10 cellular contexts compared by ENCODE assay signal in genomic region chrX:130083107-130083490, GRCh38. TPM values are rescaled to one million over a fixed set of nuclear protein-coding genes. Genes with fewer than 3 reads are reported as not detected.
DNase-seq lines count a peak whose midpoint lies in the region; ATAC-seq and TF ChIP-seq lines count a peak whose summit lies in the region.
"Had no signal": no experiment of that assay in that cellular context is flagged by ENCODE, and none has a peak within 500 bp of the region (broad histone marks: within the 10 kb centered on the region; RNA-seq: fewer than 3 reads in every experiment).

No MANE protein-coding gene starts in this region.

- 48% methylated on average over 3 of the region's 7 CpGs; no CpG with 5 or more reads in 1 of the 2 donors for WGBS in body of pancreas, 2 donors

- H3K9me3 ChIP-seq in Karpas-422 (ENCODE audit: low read length), result no peaks in the 10 kb centered on the region
- no peaks in the 10 kb centered on the region for H3K9me3 ChIP-seq in body of pancreas
- H3K9me3 ChIP-seq: thoracic aorta had no signal

- no peaks in the 10 kb centered on the region for H3K27me3 ChIP-seq in GM06990 (replicated peaks; ENCODE audit: control insufficient read depth, insufficient read depth, low read length)
- H3K27me3 ChIP-seq in Karpas-422 (ENCODE audit: low read length), result no peaks in the 10 kb centered on the region
- no peaks in the 10 kb centered on the region for H3K27me3 ChIP-seq in body of pancreas

- H3K36me3 ChIP-seq in GM06990 (ENCODE audit: control insufficient read depth, insufficient read depth, low read length) (no peaks in the 10 kb centered on the region; the same call in none of the 2 replicates), Karpas-422 (ENCODE audit: insufficient read depth, low read length) (no peaks in the 10 kb centered on the region), body of pancreas (replicated peaks in 1 of 2; ENCODE audit: insufficient read depth in 1 of 2, low read depth in 2 of 2) (no peaks in the 10 kb centered on the region)
- H3K36me3 ChIP-seq: thoracic aorta had no signal

- H3K27ac Mint-ChIP-seq in central memory CD8-positive, alpha-beta T cell (ENCODE audit: low read depth), result peak overlapping the region; percentile 68
- H3K27ac Mint-ChIP-seq in osteocyte (ENCODE audit: unreplicated experiment), result peak overlapping the region; percentile 50

- peak overlapping the region; percentile 83 for H3K4me3 Mint-ChIP-seq in central memory CD8-positive, alpha-beta T cell
- no peak overlapping the region for H3K4me3 Mint-ChIP-seq in osteocyte (ENCODE audit: unreplicated experiment)

- H3K27ac ChIP-seq in Karpas-422 (ENCODE audit: low read length) (peak overlapping the region; percentile 89), body of pancreas (peak overlapping the region in 1 of 4 donors; percentile 32)

- no peaks in the 10 kb centered on the region for H3K27me3 Mint-ChIP-seq in central memory CD8-positive, alpha-beta T cell
- H3K27me3 Mint-ChIP-seq in osteocyte (ENCODE audit: unreplicated experiment), result no peaks in the 10 kb centered on the region

- DNase-seq in GM06990 (ENCODE audit: extremely low read depth, insufficient read length) (no peak), Karpas-422 (no peak), osteocyte (ENCODE audit: extremely low spot score, unreplicated experiment) (no peak), body of pancreas (no peak), Right ventricle myocardium inferior (ENCODE audit: missing footprints) (no peak)
- DNase-seq in central memory CD8-positive, alpha-beta T cell (ENCODE audit: low spot score in 2 of 2), result no peak
- DNase-seq in effector CD4-positive, alpha-beta T cell, result no peak
- DNase-seq: DMS 273 treated with DMSO at 0.1 percent for 48 hours, IMR-90 had no signal

- H3K79me2 ChIP-seq in Karpas-422 (ENCODE audit: low read length), result peaks cover 23% of the 10 kb centered on the region

- H3K4me2 ChIP-seq in Karpas-422 (ENCODE audit: low read depth, low read length, poor library complexity, severe bottlenecking), result peak overlapping the region; percentile 44

- no peak overlapping the region for H2AFZ ChIP-seq in Karpas-422 (ENCODE audit: low read length)

- no peak for TF ChIP-seq POLR2A in body of pancreas (IDR thresholded peaks at IDR 0.05)

- peaks cover 19% of the 10 kb centered on the region for H3K36me3 Mint-ChIP-seq in central memory CD8-positive, alpha-beta T cell (ENCODE audit: insufficient read depth)
- no peaks in the 10 kb centered on the region for H3K36me3 Mint-ChIP-seq in osteocyte (ENCODE audit: unreplicated experiment)

- no peaks in the 10 kb centered on the region for H3K9me3 Mint-ChIP-seq in central memory CD8-positive, alpha-beta T cell
- no peaks in the 10 kb centered on the region for H3K9me3 Mint-ChIP-seq in osteocyte (ENCODE audit: unreplicated experiment)

- H3K4me1 Mint-ChIP-seq in central memory CD8-positive, alpha-beta T cell, result peaks cover 64% of the 10 kb centered on the region
- peaks cover 38% of the 10 kb centered on the region for H3K4me1 Mint-ChIP-seq in osteocyte (ENCODE audit: unreplicated experiment)

- peak overlapping the region; percentile 58 for H3K9ac ChIP-seq in Karpas-422 (ENCODE audit: low read length)

- no peaks in the 10 kb centered on the region for H3K9me2 ChIP-seq in Karpas-422 (replicated peaks; ENCODE audit: insufficient read depth, low read length)

- TF ChIP-seq CTCF in GM06990 (IDR thresholded peaks at IDR 0.05; ENCODE audit: insufficient read depth, low read length, poor library complexity, severe bottlenecking) (no peak), osteocyte (IDR thresholded peaks at IDR 0.05) (no peak), body of pancreas (IDR thresholded peaks at IDR 0.05) (no peak)

- H3K4me3 ChIP-seq in GM06990 (replicated peaks; ENCODE audit: low read depth, low read length), result peak overlapping the region; percentile 44
- H3K4me3 ChIP-seq in Karpas-422 (ENCODE audit: low read length), result peak overlapping the region; percentile 46; the same call in 1 of the 2 replicates
- H3K4me3 ChIP-seq in body of pancreas, result no peak overlapping the region

- ATAC-seq in central memory CD8-positive, alpha-beta T cell (replicated peaks; ENCODE audit: extremely low read depth, poor library complexity, severe bottlenecking), result no peak
- no peak for ATAC-seq in body of pancreas
- ATAC-seq in Right ventricle myocardium inferior, result no peak

- no peaks in the 10 kb centered on the region for H4K20me1 ChIP-seq in Karpas-422 (ENCODE audit: insufficient read depth, low read depth, low read length)

- intact Hi-C loops in body of pancreas (cut with DNase I), result loop anchor here (5.0 kb wide), 1 partner anchor 109 kb away; no protein-coding TSS in a partner anchor
- intact Hi-C loops in Right ventricle myocardium inferior (cut with DNase I), result loop anchor here (2.0 kb wide), 1 partner anchor 38 kb away; no protein-coding TSS in a partner anchor

- H3K4me1 ChIP-seq in Karpas-422 (ENCODE audit: low read length) (peaks cover 64% of the 10 kb centered on the region), body of pancreas (no peaks in the 10 kb centered on the region)

RNA-seq across cellular contexts. Expression of gene ELF4, which starts 27.2 kb away (rescaled TPM):
- 29.1 and 31.7 TPM in 2 replicates for total RNA-seq in Karpas-422 (2014; rRNA removed; shearing (Covaris generic); ENCODE audit: low replicate concordance)
- 24.9 and 25.2 TPM in 2 replicates for total RNA-seq in osteocyte
- 1 to 10 TPM; 1.6 to 3.6 TPM for total RNA-seq in body of pancreas
- total RNA-seq in Right ventricle myocardium inferior, result 2.8 TPM

Comparison
In these comparisons a context has a peak if more than half of its experiments do, and no peak if none do; other contexts are left out.
1. H3K4me3 ChIP-seq: peak in GM06990 (single experiment) and Karpas-422 (single experiment); none in body of pancreas (0 of 2).